Comparison of ENCODE assay signal across 19 cellular contexts in the genomic region with DNA sequence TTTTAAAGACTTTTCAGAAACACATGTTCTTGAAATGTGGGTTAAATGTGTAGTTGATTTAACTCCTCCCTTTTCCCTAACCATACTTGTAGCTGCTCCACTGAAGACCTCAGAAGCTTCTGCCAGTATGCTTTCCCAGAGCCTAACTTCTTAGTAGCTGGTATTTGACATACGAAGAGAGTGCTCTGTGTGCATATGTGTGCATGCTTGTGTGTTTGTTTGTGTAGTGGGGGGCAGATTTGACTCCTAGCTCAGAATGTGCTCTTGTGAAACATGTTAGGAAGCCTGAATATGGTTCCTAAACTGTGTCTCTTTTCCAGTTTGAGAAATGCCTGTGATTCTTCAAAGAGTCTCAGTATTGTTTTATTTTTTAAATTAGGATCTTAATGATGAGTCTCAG. TPM values are rescaled to one million over a fixed set of nuclear protein-coding genes. Genes with fewer than 3 reads are reported as not detected.
DNase-seq lines count a peak whose midpoint lies in the region; ATAC-seq, FAIRE-seq and TF ChIP-seq lines count a peak whose summit lies in the region.
"Had no signal": no experiment of that assay in that cellular context is flagged by ENCODE, and none has a peak within 500 bp of the region (broad histone marks: within the 10 kb centered on the region; RNA-seq: fewer than 3 reads in every experiment).

No MANE protein-coding gene starts in this region.

- peaks cover 94% of the 10 kb centered on the region for H3K79me2 ChIP-seq in DND-41 (ENCODE audit: insufficient read depth, low read length)

- TF ChIP-seq CTCF in DND-41 (IDR thresholded peaks at IDR 0.05; ENCODE audit: borderline replicate concordance, extremely low read depth, low read length, poor library complexity, severe bottlenecking) (no peak), choroid plexus epithelial cell (conservative IDR thresholded peaks at IDR 0.05; ENCODE audit: low read depth, low read length) (no peak), tibial nerve (IDR thresholded peaks at IDR 0.05) (no peak)

- H3K4me3 ChIP-seq in DND-41 (ENCODE audit: low read depth in 1 of 2, low read length in 2 of 2) (no peak overlapping the region), choroid plexus epithelial cell (ENCODE audit: low read depth, low read length) (no peak overlapping the region), tibial nerve (no peak overlapping the region)
- H3K4me3 ChIP-seq in CD8-positive, alpha-beta memory T cell (ENCODE audit: low read length), result no peak overlapping the region
- H3K4me3 ChIP-seq: sigmoid colon, thyroid gland had no signal

- H3K9ac ChIP-seq in DND-41 (ENCODE audit: low read depth, low read length), result no peak overlapping the region

- H3K9me3 Mint-ChIP-seq in natural killer cell treated with Interleukin-12 subunit alpha and Interleukin-12 subunit beta and Interleukin-15 and Interleukin-18, amount 100 ng/mL, for 72 hours, result no peaks in the 10 kb centered on the region
- no peaks in the 10 kb centered on the region for H3K9me3 Mint-ChIP-seq in CD8-positive, alpha-beta memory T cell

- no peak overlapping the region for H2AFZ ChIP-seq in DND-41 (ENCODE audit: low read depth, low read length)

- peak overlapping the region; percentile 9; the same call in 1 of the 2 replicates for H3K4me2 ChIP-seq in DND-41 (ENCODE audit: insufficient read depth, low read length)

- DNase-seq in DND-41, result no peak
- DNase-seq in HTR-8/SVneo (ENCODE audit: insufficient read length, low spot score), result no peak
- peak; percentile 59 for DNase-seq in choroid plexus epithelial cell (ENCODE audit: low read depth)
- DNase-seq in natural killer cell treated with Interleukin-12 subunit alpha and Interleukin-12 subunit beta and Interleukin-15 and Interleukin-18, amount 100 ng/mL, for 72 hours (ENCODE audit: low spot score), result no peak
- DNase-seq in CD8-positive, alpha-beta memory T cell, result no peak
- DNase-seq in tibial nerve (ENCODE audit: low spot score in 2 of 2), result no peak
- DNase-seq in NCI-H748 treated with DMSO at 0.1 percent for 48 hours (lab: John Stamatoyannopoulos, UW), result no peak
- DNase-seq: cerebellar nuclear complex; GF-D8; MV-4-11; NCI-H1930; NCI-H510A; sigmoid colon; stimulated activated CD4-positive, alpha-beta T cell treated with anti-CD3 and anti-CD28 coated beads, Interleukin-4, amount 100 ng/mL, for 1 hour; stimulated activated CD8-positive, alpha-beta memory T cell treated with anti-CD3 and anti-CD28 coated beads, Interleukin-4, amount 100 ng/mL, for 48 hours; thyroid gland had no signal

- peak overlapping the region; percentile 40 for H3K4me3 Mint-ChIP-seq in natural killer cell treated with Interleukin-12 subunit alpha and Interleukin-12 subunit beta and Interleukin-15 and Interleukin-18, amount 100 ng/mL, for 72 hours
- H3K4me3 Mint-ChIP-seq in CD8-positive, alpha-beta memory T cell, result peak overlapping the region in 2 of 7 donors; percentile 3 to 13

- peaks cover 75% of the 10 kb centered on the region for H3K4me1 ChIP-seq in DND-41 (ENCODE audit: insufficient read depth, low read length)
- H3K4me1 ChIP-seq in CD8-positive, alpha-beta memory T cell (ENCODE audit: insufficient read depth, low read length), result peaks cover 49% of the 10 kb centered on the region
- peaks cover 0 to 72% (median 24%) of the 10 kb centered on the region in 4 donors for H3K4me1 ChIP-seq in tibial nerve

- no peaks in the 10 kb centered on the region for H3K27me3 Mint-ChIP-seq in natural killer cell treated with Interleukin-12 subunit alpha and Interleukin-12 subunit beta and Interleukin-15 and Interleukin-18, amount 100 ng/mL, for 72 hours
- H3K27me3 Mint-ChIP-seq in CD8-positive, alpha-beta memory T cell, result no peaks in the 10 kb centered on the region

- WGBS in tibial nerve, 2 donors, result 52% methylated on average over 1 of the region's 1 CpG

- H3K27me3 ChIP-seq in DND-41 (ENCODE audit: insufficient read depth, low read length, poor library complexity) (no peaks in the 10 kb centered on the region), tibial nerve (no peaks in the 10 kb centered on the region)
- no peaks in the 10 kb centered on the region for H3K27me3 ChIP-seq in CD8-positive, alpha-beta memory T cell (ENCODE audit: insufficient read depth, low read length, poor library complexity, severe bottlenecking)
- H3K27me3 ChIP-seq: sigmoid colon, thyroid gland had no signal

- peak; percentile 69 for FAIRE-seq in HTR-8/SVneo (lab: Jason Lieb, UNC)
- FAIRE-seq: D721Med, keratinocyte had no signal

- no peak for TF ChIP-seq POLR2A in tibial nerve (IDR thresholded peaks at IDR 0.05)

- H3K27ac ChIP-seq in DND-41 (ENCODE audit: low read length), result peak overlapping the region; percentile 47
- no peak overlapping the region for H3K27ac ChIP-seq in CD8-positive, alpha-beta memory T cell (ENCODE audit: low read depth, low read length)
- H3K27ac ChIP-seq in tibial nerve, result no peak overlapping the region
- H3K27ac ChIP-seq: sigmoid colon, thyroid gland had no signal

- no peak for TF ChIP-seq EP300 in tibial nerve (IDR thresholded peaks at IDR 0.05)

- H4K20me1 ChIP-seq in DND-41 (ENCODE audit: insufficient read depth, low read length), result peaks cover 28% of the 10 kb centered on the region; the same call in 1 of the 2 replicates

- peak; percentile 41; the same call in 1 of the 3 replicates for ATAC-seq in DND-41 (ENCODE audit: insufficient read depth, low read depth)
- no peak for ATAC-seq in natural killer cell treated with Interleukin-12 subunit alpha and Interleukin-12 subunit beta and Interleukin-15 and Interleukin-18, amount 100 ng/mL, for 72 hours
- no peak for ATAC-seq in GM18511 (IDR thresholded peaks at IDR 0.05; ENCODE audit: unreplicated experiment)

- H3K27ac Mint-ChIP-seq in natural killer cell treated with Interleukin-12 subunit alpha and Interleukin-12 subunit beta and Interleukin-15 and Interleukin-18, amount 100 ng/mL, for 72 hours, result peak overlapping the region; percentile 55 to 68
- H3K27ac Mint-ChIP-seq in CD8-positive, alpha-beta memory T cell, result peak overlapping the region in 3 of 8 donors; percentile 6 to 57 (median 9)

- H3K36me3 Mint-ChIP-seq in natural killer cell treated with Interleukin-12 subunit alpha and Interleukin-12 subunit beta and Interleukin-15 and Interleukin-18, amount 100 ng/mL, for 72 hours, result no peaks in the 10 kb centered on the region
- H3K36me3 Mint-ChIP-seq in CD8-positive, alpha-beta memory T cell, result peaks cover 0 to 5% (median 0%) of the 10 kb centered on the region in 3 donors

- peaks cover 64 to 79% of the 10 kb centered on the region in 2 donors for H3K4me1 Mint-ChIP-seq in natural killer cell treated with Interleukin-12 subunit alpha and Interleukin-12 subunit beta and Interleukin-15 and Interleukin-18, amount 100 ng/mL, for 72 hours (ENCODE audit: low read depth in 2 of 2)
- peaks cover 69 to 86% (median 83%) of the 10 kb centered on the region in 3 donors for H3K4me1 Mint-ChIP-seq in CD8-positive, alpha-beta memory T cell

- no peaks in the 10 kb centered on the region for H3K36me3 ChIP-seq in DND-41 (ENCODE audit: insufficient read depth, low read length)
- H3K36me3 ChIP-seq in CD8-positive, alpha-beta memory T cell (ENCODE audit: insufficient read depth, low read length), result no peaks in the 10 kb centered on the region
- H3K36me3 ChIP-seq in tibial nerve, result no peaks in the 10 kb centered on the region
- H3K36me3 ChIP-seq: sigmoid colon, thyroid gland had no signal

- no peaks in the 10 kb centered on the region for H3K9me3 ChIP-seq in DND-41 (ENCODE audit: insufficient read depth, low read length, severe bottlenecking)
- no peaks in the 10 kb centered on the region for H3K9me3 ChIP-seq in CD8-positive, alpha-beta memory T cell (ENCODE audit: low read length)
- no peaks in the 10 kb centered on the region for H3K9me3 ChIP-seq in tibial nerve
- H3K9me3 ChIP-seq: sigmoid colon, thyroid gland had no signal

- CTCF ChIA-PET in CD8-positive, alpha-beta memory T cell (lab: Charles Lee), result interaction anchor here (0.6 to 1.1 kb wide), 2 partner anchors 80 to 186 kb away, joined by 3 read pairs; no protein-coding TSS in a partner anchor

- POLR2A ChIA-PET in CD8-positive, alpha-beta memory T cell (lab: Charles Lee), result no interaction called here

RNA-seq across cellular contexts. Expression of gene SIPA1L1, which starts 7.4 kb away (rescaled TPM):
- total RNA-seq in natural killer cell treated with Interleukin-12 subunit alpha and Interleukin-12 subunit beta and Interleukin-15 and Interleukin-18, amount 100 ng/mL, for 72 hours, result 10 to 100 TPM; 54.6 to 69.5 TPM
- total RNA-seq in CD8-positive, alpha-beta memory T cell, result 10 to 100 TPM; 44.7 to 45.0 TPM
- 30.2 TPM for polyA plus RNA-seq in CD8-positive, alpha-beta memory T cell
- total RNA-seq in tibial nerve, result 10 to 100 TPM; 46.1 to 50.3 (median 49.5) TPM
